14 cellular contexts compared by ENCODE assay signal in the genomic region with DNA sequence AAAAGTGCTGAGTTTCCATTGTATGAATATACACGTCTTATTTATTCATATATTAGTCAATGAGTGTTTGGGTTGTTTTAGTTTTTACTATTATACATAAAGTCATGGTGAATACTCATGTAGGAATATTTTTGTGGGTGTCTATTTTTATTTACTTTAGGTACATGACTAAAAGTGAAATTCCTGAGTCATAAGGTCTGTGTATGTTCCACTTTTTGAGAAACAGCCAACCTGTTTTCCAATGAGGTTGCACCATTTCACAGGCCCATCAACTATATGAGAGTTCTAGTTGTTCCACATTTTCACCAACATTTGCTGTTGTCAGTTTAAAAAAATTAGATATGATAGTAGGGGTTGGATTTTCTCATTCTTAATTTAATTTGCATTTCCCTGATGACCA. TPM values are rescaled to one million over a fixed set of nuclear protein-coding genes. Genes with fewer than 3 reads are reported as not detected.
DNase-seq lines count a peak whose midpoint lies in the region; ATAC-seq and TF ChIP-seq lines count a peak whose summit lies in the region.
"Had no signal": no experiment of that assay in that cellular context is flagged by ENCODE, and none has a peak within 500 bp of the region (broad histone marks: within the 10 kb centered on the region; RNA-seq: fewer than 3 reads in every experiment).

No MANE protein-coding gene starts in this region.

- H3K4me3 Mint-ChIP-seq in endothelial cell (ENCODE audit: unreplicated experiment): no peak overlapping the region

- ATAC-seq in GM18858 (IDR thresholded peaks at IDR 0.05; ENCODE audit: unreplicated experiment) (peak; percentile 85), GM21423 (IDR thresholded peaks at IDR 0.05; ENCODE audit: unreplicated experiment) (peak; percentile 72), HG03025 (IDR thresholded peaks at IDR 0.05; ENCODE audit: low FRiP score, unreplicated experiment) (peak; percentile 74)
- ATAC-seq: esophagus mucosa had no signal

- no peak overlapping the region for H3K27ac Mint-ChIP-seq in endothelial cell (ENCODE audit: unreplicated experiment)
- H3K27ac Mint-ChIP-seq: activated naive CD4-positive, alpha-beta T cell treated with anti-CD3 and anti-CD28 coated beads, Interleukin-2, amount 50 U/mL, for 72 hours had no signal

- peaks cover 7% of the 10 kb centered on the region for H3K9me3 Mint-ChIP-seq in endothelial cell (ENCODE audit: unreplicated experiment)

- H3K4me1 Mint-ChIP-seq in endothelial cell (ENCODE audit: unreplicated experiment): no peaks in the 10 kb centered on the region

- peak; percentile 2 for DNase-seq in RWPE1 (ENCODE audit: low spot score)
- DNase-seq in AG08396 (ENCODE audit: low spot score): no peak
- DNase-seq in NCI-H1436 (lab: John Stamatoyannopoulos, UW): no peak
- no peak for DNase-seq in endothelial cell (ENCODE audit: low spot score)
- no peak for DNase-seq in NCI-H2196 treated with DMSO at 0.1 percent for 48 hours (lab: John Stamatoyannopoulos, UW; ENCODE audit: unreplicated experiment)
- DNase-seq: MG63 had no signal

- H3K27me3 Mint-ChIP-seq in endothelial cell (ENCODE audit: unreplicated experiment): no peaks in the 10 kb centered on the region

- TF ChIP-seq CTCF in RWPE1 (conservative IDR thresholded peaks at IDR 0.05; ENCODE audit: low read depth) (no peak), endothelial cell (IDR thresholded peaks at IDR 0.05; ENCODE audit: unreplicated experiment) (no peak)

- POLR2A ChIA-PET in RWPE1 (lab: Yijun Ruan, JAX; ENCODE audit: low non-redundant PET): no interaction called here

- peaks cover 5% of the 10 kb centered on the region for H3K36me3 Mint-ChIP-seq in endothelial cell (ENCODE audit: low read depth, unreplicated experiment)

- H3K27ac ChIP-seq in RWPE1: no peak overlapping the region

- CTCF ChIA-PET in RWPE1 (lab: Yijun Ruan, JAX): no interaction called here

RNA-seq across cellular contexts. Expression of a gene that starts 6.6 kb away (rescaled TPM):
- total RNA-seq in endothelial cell (ENCODE audit: unreplicated experiment): not detected
- total RNA-seq: activated naive CD4-positive, alpha-beta T cell treated with anti-CD3 and anti-CD28 coated beads, Interleukin-2, amount 50 U/mL, for 72 hours; chondrocyte; esophagus mucosa; lung microvascular endothelial cell; T-helper 1 cell treated with Interleukin-12 subunit alpha and Interleukin-12 subunit beta and Interleukin-4 antibody, amounts not matched to agents 30 ng/mL and 1 ng/mL, for 36 hours had no signal

RNA-seq across cellular contexts. Expression of a gene that starts 19.4 kb away (rescaled TPM):
- total RNA-seq in endothelial cell (ENCODE audit: unreplicated experiment): 13.8 TPM

RNA-seq across cellular contexts. Expression of a gene that starts 45.3 kb away (rescaled TPM):
- total RNA-seq in endothelial cell (ENCODE audit: unreplicated experiment): not detected
- total RNA-seq: activated naive CD4-positive, alpha-beta T cell treated with anti-CD3 and anti-CD28 coated beads, Interleukin-2, amount 50 U/mL, for 72 hours; chondrocyte; esophagus mucosa; lung microvascular endothelial cell; T-helper 1 cell treated with Interleukin-12 subunit alpha and Interleukin-12 subunit beta and Interleukin-4 antibody, amounts not matched to agents 30 ng/mL and 1 ng/mL, for 36 hours had no signal
